Comparison of ENCODE assay signal across 8 cellular contexts in genomic region chr1:201877877-201878339, GRCh38. TPM values are rescaled to one million over a fixed set of nuclear protein-coding genes. Genes with fewer than 3 reads are reported as not detected.
DNase-seq lines count a peak whose midpoint lies in the region; ATAC-seq, FAIRE-seq and TF ChIP-seq lines count a peak whose summit lies in the region.

No MANE protein-coding gene starts in this region.

- H3K4me1 Mint-ChIP-seq in GM23338 (peaks cover 23% of the 10 kb centered on the region), endodermal cell (peaks cover 12% of the 10 kb centered on the region)

- H3F3A ChIP-seq in GM23338 (replicated peaks; ENCODE audit: low read depth) = peaks cover 17% of the 10 kb centered on the region; the same call in 1 of the 2 replicates

- 0 out of 2 replicates have a peak overlapping the region, but pooled peaks have one; percentile 68 for H3K27ac Mint-ChIP-seq in GM23338
- no peak overlapping the region for H3K27ac Mint-ChIP-seq in endodermal cell

- no peaks in the 10 kb centered on the region; the same call in 1 of the 2 replicates for H4K20me1 ChIP-seq in GM23338 (replicated peaks; ENCODE audit: insufficient read depth)

- H3K4me3 ChIP-seq in GM23338 = no peak overlapping the region
- no peak overlapping the region for H3K4me3 ChIP-seq in endodermal cell (ENCODE audit: low read length)
- H3K4me3 ChIP-seq in muscle layer of colon (ENCODE audit: low read depth in 1 of 2, low read length in 2 of 2) = no peak overlapping the region

- H3K27me3 Mint-ChIP-seq in GM23338 (ENCODE audit: insufficient read depth, low read depth, poor library complexity) (peaks cover 6% of the 10 kb centered on the region), endodermal cell (ENCODE audit: insufficient read depth) (no peaks in the 10 kb centered on the region)

- FAIRE-seq in RCC 7860 (lab: Jason Lieb, UNC) = peak; percentile 21

- H3K27me3 ChIP-seq in GM23338 (ENCODE audit: insufficient read depth) (no peaks in the 10 kb centered on the region), endodermal cell (ENCODE audit: control insufficient read depth, insufficient read depth, low read length, poor library complexity, severe bottlenecking) (no peaks in the 10 kb centered on the region), muscle layer of colon (ENCODE audit: control insufficient read depth in 1 of 2, insufficient read depth in 2 of 2, low read length in 2 of 2) (no peaks in the 10 kb centered on the region)

- 85 to 86% methylated on average over 4 to 6 of the region's 6 CpGs for WGBS in endodermal cell (ENCODE audit: insufficient coverage in 1 of 2, insufficient read length in 1 of 2), 2 experiments

- H2AFZ ChIP-seq in GM23338 = no peak overlapping the region

- H3K4me2 ChIP-seq in GM23338 = no peak overlapping the region

- peak; percentile 64 for DNase-seq in COLO829 (ENCODE audit: low spot score)
- peak; percentile 83 for DNase-seq in GM23338 (ENCODE audit: low spot score)
- DNase-seq in RCC 7860 (ENCODE audit: low spot score) = peak; percentile 40
- DNase-seq in endodermal cell = peak; percentile 79
- DNase-seq in NCI-H446 treated with DMSO at 0.1 percent for 48 hours (lab: John Stamatoyannopoulos, UW) = no peak

- H3K79me2 ChIP-seq in GM23338 (replicated peaks; ENCODE audit: insufficient read depth) = no peaks in the 10 kb centered on the region

- H3K4me1 ChIP-seq in GM23338 (ENCODE audit: insufficient read depth) = peaks cover 10% of the 10 kb centered on the region; the same call in 1 of the 2 replicates
- no peaks in the 10 kb centered on the region for H3K4me1 ChIP-seq in endodermal cell (ENCODE audit: control insufficient read depth, insufficient read depth, low read length)
- peaks cover 8% of the 10 kb centered on the region for H3K4me1 ChIP-seq in muscle layer of colon (ENCODE audit: insufficient read depth, low read length)

- H3K36me3 Mint-ChIP-seq in GM23338 (ENCODE audit: low read depth) (peaks cover 44% of the 10 kb centered on the region), endodermal cell (ENCODE audit: low read depth) (peaks cover 35% of the 10 kb centered on the region)

- ATAC-seq in GM23338 = peak; percentile 55
- no peak for ATAC-seq in GM18870 (IDR thresholded peaks at IDR 0.05; ENCODE audit: unreplicated experiment)
- ATAC-seq in GM21526 (IDR thresholded peaks at IDR 0.05; ENCODE audit: low FRiP score, unreplicated experiment) = no peak

- no peaks in the 10 kb centered on the region for H3K9me2 ChIP-seq in GM23338 (ENCODE audit: insufficient read depth)

- H3K27ac ChIP-seq in GM23338 (ENCODE audit: low read depth) (0 out of 2 replicates have a peak overlapping the region, but pooled peaks have one; percentile 0), endodermal cell (ENCODE audit: low read depth, low read length) (no peak overlapping the region), muscle layer of colon (ENCODE audit: low read depth, low read length) (peak overlapping the region; percentile 10)

- H3K9ac ChIP-seq in endodermal cell (ENCODE audit: extremely low read depth, low read length, poor library complexity, severe bottlenecking) (no peak overlapping the region), muscle layer of colon (ENCODE audit: low read length) (no peak overlapping the region)

- H3K9me3 ChIP-seq in endodermal cell (ENCODE audit: control insufficient read depth, low read length) (no peaks in the 10 kb centered on the region), muscle layer of colon (ENCODE audit: low read length) (no peaks in the 10 kb centered on the region)

- TF ChIP-seq CTCF in GM23338 (conservative IDR thresholded peaks at IDR 0.05; ENCODE audit: low read depth in 2 of 2) (peak; percentile 73 to 75), endodermal cell (conservative IDR thresholded peaks at IDR 0.05) (peak; percentile 80)

- H3K9me3 Mint-ChIP-seq in GM23338 (no peaks in the 10 kb centered on the region), endodermal cell (no peaks in the 10 kb centered on the region)

- H3K36me3 ChIP-seq in GM23338 (ENCODE audit: insufficient read depth) = peaks cover 15% of the 10 kb centered on the region; the same call in 1 of the 2 replicates
- H3K36me3 ChIP-seq in endodermal cell (ENCODE audit: control insufficient read depth, insufficient read depth, low read length) = peaks cover 50% of the 10 kb centered on the region
- H3K36me3 ChIP-seq in muscle layer of colon (ENCODE audit: insufficient read depth, low read length) = peaks cover 32% of the 10 kb centered on the region

- no peak overlapping the region for H3K4me3 Mint-ChIP-seq in GM23338
- H3K4me3 Mint-ChIP-seq in endodermal cell = no peak overlapping the region

TF ChIP-seq in GM23338, 12 proteins besides CTCF, POLR2A, EP300 and RAD21:
- TF ChIP-seq ZNF462 (CRISPR knock-in tag; IDR thresholded peaks at IDR 0.05) (no peak), POLR2AphosphoS5 (IDR thresholded peaks at IDR 0.05; ENCODE audit: low read depth) (peak; percentile 57), EZH2phosphoT487 (IDR thresholded peaks at IDR 0.05; ENCODE audit: unreplicated experiment) (no peak)

RNA-seq across cellular contexts. Expression of gene SHISA4, which starts 10.8 kb away (rescaled TPM):
- total RNA-seq in GM23338 (2014; rRNA removed; shearing (Covaris generic)) = 3.8 and 9.2 TPM in 2 replicates
- 5.4 and 8.0 TPM in 2 replicates for polyA plus RNA-seq in GM23338 (2016; fragmentation: Nextera tagmentation; extraction: Ambion mirVana)
- total RNA-seq in endodermal cell = 1 to 10 TPM; 5.8 to 7.3 TPM
- 12.7 TPM for polyA plus RNA-seq in endodermal cell (2013, experiment 1 of 2)
- 11.1 TPM for polyA plus RNA-seq in endodermal cell (2013, experiment 2 of 2)

RNA-seq across cellular contexts. Expression of gene IPO9, which starts 49.0 kb away (rescaled TPM):
- 41.1 and 47.6 TPM in 2 replicates for total RNA-seq in GM23338 (2014; rRNA removed; shearing (Covaris generic))
- polyA plus RNA-seq in GM23338 (2016; fragmentation: Nextera tagmentation; extraction: Ambion mirVana) = 70.8 and 87.4 TPM in 2 replicates
- 100 to 1,000 TPM; 108 to 133 TPM for total RNA-seq in endodermal cell
- polyA plus RNA-seq in endodermal cell (2013, experiment 1 of 2) = 89.7 TPM
- polyA plus RNA-seq in endodermal cell (2013, experiment 2 of 2) = 83.8 TPM
